24 cellular contexts compared by ENCODE assay signal in the genomic region with DNA sequence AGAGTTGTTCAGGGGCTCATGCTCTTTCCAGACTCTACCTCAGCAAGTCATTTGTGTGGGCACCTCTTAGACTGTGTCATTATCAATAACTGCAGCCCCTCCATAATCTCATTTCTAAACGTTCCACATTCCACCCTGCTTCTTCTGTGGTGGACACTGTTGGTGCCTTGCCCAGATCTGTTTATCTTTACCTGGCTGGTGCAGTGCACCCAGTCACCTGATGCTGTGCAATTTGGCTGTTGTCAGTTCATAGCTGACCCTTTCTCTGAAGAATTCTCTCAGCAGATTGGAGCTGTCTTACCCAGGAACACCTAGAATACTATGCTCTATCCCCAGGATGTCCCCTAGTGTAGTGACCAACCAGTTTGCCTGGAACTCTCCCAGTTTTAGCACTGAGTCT.
"Had no signal": no experiment of that assay in that cellular context is flagged by ENCODE, and none has a peak within 500 bp of the region (broad histone marks: within the 10 kb centered on the region; RNA-seq: fewer than 3 reads in every experiment).

No MANE protein-coding gene starts in this region.

- H3K27ac Mint-ChIP-seq: activated naive CD4-positive, alpha-beta T cell treated with anti-CD3 and anti-CD28 coated beads, Interleukin-2, amount 10 ng/mL, durations not matched to agents 7 days and 5 days; activated naive CD8-positive, alpha-beta T cell treated with anti-CD3 and anti-CD28 coated beads for 36 hours; activated T-cell treated with anti-CD3 and anti-CD28 coated beads, Interleukin-2, amount 50 U/mL, for 72 hours had no signal

- H3K9me3 Mint-ChIP-seq: activated CD8-positive, alpha-beta T cell treated with anti-CD3 and anti-CD28 coated beads for 36 hours; activated naive CD4-positive, alpha-beta T cell treated with anti-CD3 and anti-CD28 coated beads, Interleukin-2, amount 10 ng/mL, durations not matched to agents 7 days and 5 days; activated naive CD8-positive, alpha-beta T cell treated with anti-CD3 and anti-CD28 coated beads for 36 hours; activated T-cell treated with anti-CD3 and anti-CD28 coated beads, Interleukin-2, amount 50 U/mL, for 72 hours; activated T-helper 2 cell treated with anti-CD3 and anti-CD28 coated beads, Interferon-gamma antibody, Interleukin-2, Interleukin-4, amounts not matched to agents 10 μg/mL and 5 μg/mL and 100 μg/mL, durations not matched to agents 14 hours and 24 hours and 36 hours had no signal

- H3K9me3 ChIP-seq: Peyer's patch, SJCRH30, SK-N-SH had no signal

- H3K36me3 Mint-ChIP-seq: activated naive CD4-positive, alpha-beta T cell treated with anti-CD3 and anti-CD28 coated beads, Interleukin-2, amount 10 ng/mL, durations not matched to agents 7 days and 5 days had no signal

- H3K4me3 Mint-ChIP-seq: activated CD8-positive, alpha-beta T cell treated with anti-CD3 and anti-CD28 coated beads for 36 hours; activated naive CD4-positive, alpha-beta T cell treated with anti-CD3 and anti-CD28 coated beads, Interleukin-2, amount 10 ng/mL, durations not matched to agents 7 days and 5 days; activated naive CD8-positive, alpha-beta T cell treated with anti-CD3 and anti-CD28 coated beads for 36 hours; activated T-cell treated with anti-CD3 and anti-CD28 coated beads, Interleukin-2, amount 50 U/mL, for 72 hours had no signal

- H3K27me3 ChIP-seq: Peyer's patch, SJCRH30 had no signal

- DNase-seq: activated CD4-positive, CD25-positive, alpha-beta regulatory T cell; activated CD8-positive, alpha-beta memory T cell treated with anti-CD3 and anti-CD28 coated beads, Interleukin-2, amount 50 U/mL, for 4 hours; activated CD8-positive, alpha-beta T cell treated with anti-CD3 and anti-CD28 coated beads for 36 hours; activated gamma-delta T cell treated with Interleukin-2 at 50 U/mL for 16 hours; activated naive CD4-positive, alpha-beta T cell treated with anti-CD3 and anti-CD28 coated beads, Interleukin-2, amount 10 ng/mL, durations not matched to agents 7 days and 5 days; activated naive CD8-positive, alpha-beta T cell treated with anti-CD3 and anti-CD28 coated beads for 36 hours; activated T-cell treated with anti-CD3 and anti-CD28 coated beads, Interleukin-2, amount 50 U/mL, for 72 hours; caudate nucleus; KG1; NCI-H1048; NCI-H1930; NCI-H2107; NCI-H2171 treated with DMSO at 0.1 percent for 48 hours; NCI-H226; NCI-H526; NCI-H82; Peyer's patch; Right ventricle myocardium superior; SJCRH30; SK-N-SH; T-helper 1 cell had no signal

- H3K4me3 ChIP-seq: Peyer's patch, SJCRH30 had no signal

- ATAC-seq: activated CD8-positive, alpha-beta T cell treated with anti-CD3 and anti-CD28 coated beads for 36 hours; activated T-cell treated with anti-CD3 and anti-CD28 coated beads, Interleukin-2, amount 50 U/mL, for 72 hours had no signal

- H3K4me1 ChIP-seq: Peyer's patch, SJCRH30 had no signal

- H3K4me1 Mint-ChIP-seq: activated naive CD4-positive, alpha-beta T cell treated with anti-CD3 and anti-CD28 coated beads, Interleukin-2, amount 10 ng/mL, durations not matched to agents 7 days and 5 days had no signal

- H3K27ac ChIP-seq: Peyer's patch, RWPE1, SJCRH30, VCaP had no signal

- H3K27me3 Mint-ChIP-seq: activated CD8-positive, alpha-beta T cell treated with anti-CD3 and anti-CD28 coated beads for 36 hours; activated naive CD4-positive, alpha-beta T cell treated with anti-CD3 and anti-CD28 coated beads, Interleukin-2, amount 10 ng/mL, durations not matched to agents 7 days and 5 days; activated naive CD8-positive, alpha-beta T cell treated with anti-CD3 and anti-CD28 coated beads for 36 hours had no signal
